In the genomic region with DNA sequence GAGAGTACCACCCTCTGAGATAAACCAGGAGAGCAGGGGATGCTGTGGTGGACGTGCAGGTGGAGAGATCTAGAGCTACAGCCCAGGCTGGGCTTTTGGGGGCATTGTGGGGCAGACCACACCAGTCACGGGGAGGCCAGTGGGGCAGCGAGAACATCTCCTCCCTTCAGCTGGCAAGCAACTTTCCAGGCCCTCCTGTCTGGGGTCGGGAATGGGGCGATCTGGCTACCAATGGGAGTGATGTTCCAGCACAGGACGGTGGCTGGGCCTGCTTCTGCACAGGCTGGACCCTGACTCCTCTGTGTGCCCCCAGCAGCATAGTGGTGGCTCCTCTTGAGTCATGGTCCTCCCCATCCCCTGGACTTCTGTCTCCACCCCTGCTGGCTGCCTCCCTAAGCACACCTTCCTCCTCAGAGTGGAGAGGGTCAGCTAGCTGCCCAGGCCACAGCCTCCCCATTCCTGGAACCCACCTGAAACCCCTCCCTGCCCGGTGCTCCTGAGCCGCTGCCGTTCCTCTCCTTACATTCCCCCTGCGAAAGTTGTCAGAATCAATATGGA, we compare ENCODE assay signal across 29 cellular contexts. TPM values are rescaled to one million over a fixed set of nuclear protein-coding genes. Genes with fewer than 3 reads are reported as not detected.
A peak's percentile ranks its signal among the peaks of the same experiment; 100 is the strongest.
DNase-seq lines count a peak whose midpoint lies in the region; ATAC-seq, FAIRE-seq and TF ChIP-seq lines count a peak whose summit lies in the region.
"Had no signal": no experiment of that assay in that cellular context is flagged by ENCODE, and none has a peak within 500 bp of the region (broad histone marks: within the 10 kb centered on the region; RNA-seq: fewer than 3 reads in every experiment).

No MANE protein-coding gene starts in this region.

- H2BK120ac ChIP-seq in H9 (ENCODE audit: low read depth, low read length, poor library complexity, severe bottlenecking) (no peak overlapping the region), neuronal stem cell (ENCODE audit: low read depth, low read length) (no peak overlapping the region)

- no peak overlapping the region for H3K4ac ChIP-seq in H9 (ENCODE audit: low read depth, low read length)
- H3K4ac ChIP-seq in neuronal stem cell (ENCODE audit: low read length): no peak overlapping the region

- H3K4me1 Mint-ChIP-seq in H9: no peaks in the 10 kb centered on the region
- H3K4me1 Mint-ChIP-seq: endodermal cell had no signal

- no peaks in the 10 kb centered on the region for H3K9me3 Mint-ChIP-seq in H9
- H3K9me3 Mint-ChIP-seq: endodermal cell; naive thymus-derived CD8-positive, alpha-beta T cell had no signal

- H4K8ac ChIP-seq in H9 (replicated peaks; ENCODE audit: insufficient read length, low read depth, low read length): no peak overlapping the region
- H4K8ac ChIP-seq in neuronal stem cell (ENCODE audit: low read depth, low read length): no peak overlapping the region

- FAIRE-seq in A549 (lab: Jason Lieb, UNC) (no peak), K562 (lab: Jason Lieb, UNC) (no peak)
- FAIRE-seq: frontal cortex, TTC549 had no signal

- H3K4me2 ChIP-seq in A549 (no peak overlapping the region), H9 (ENCODE audit: insufficient read depth, insufficient read length, low read length) (no peak overlapping the region), K562 (ENCODE audit: insufficient read depth, low read length) (no peak overlapping the region), neuronal stem cell (ENCODE audit: insufficient read depth, low read length, poor library complexity, severe bottlenecking) (no peak overlapping the region), Karpas-422 (ENCODE audit: low read depth, low read length, poor library complexity, severe bottlenecking) (no peak overlapping the region)
- H3K4me2 ChIP-seq: hepatocyte had no signal

- no TSS peak for BruUV-seq in K562 (replicated peaks; lab: Mats Ljungman, UMichigan)

- POLR2A ChIA-PET in A549 (lab: Yijun Ruan, JAX) (no interaction called here), K562 (lab: Yijun Ruan, JAX) (interaction anchor here (0.6 to 1.0 kb wide), 4 partner anchors 33 to 870 kb away, joined by 3 read pairs; no protein-coding TSS in a partner anchor)

- no peaks in the 10 kb centered on the region for H3K9me2 ChIP-seq in Karpas-422 (replicated peaks; ENCODE audit: insufficient read depth, low read length)

- H4K5ac ChIP-seq in H9 (ENCODE audit: insufficient read length, low read depth, low read length): no peak overlapping the region

- ATAC-seq in A549: peak; percentile 17 to 28; a peak in 3 of 6 replicates
- peak; percentile 43 for ATAC-seq in K562
- no peak for ATAC-seq in HG02678 (IDR thresholded peaks at IDR 0.05; ENCODE audit: unreplicated experiment)
- ATAC-seq: HCT116; left lobe of liver; naive thymus-derived CD8-positive, alpha-beta T cell; Panc1 had no signal

- H3K4me3 Mint-ChIP-seq in H9: no peak overlapping the region
- H3K4me3 Mint-ChIP-seq: endodermal cell; naive thymus-derived CD8-positive, alpha-beta T cell had no signal

- H3K27me3 ChIP-seq in H9 (ENCODE audit: insufficient read depth, low read length): no peaks in the 10 kb centered on the region
- H3K27me3 ChIP-seq in K562 (ENCODE audit: control insufficient read depth in 2 of 2, insufficient read depth in 2 of 2, low read length in 2 of 2): no peaks in the 10 kb centered on the region
- no peaks in the 10 kb centered on the region for H3K27me3 ChIP-seq in neuronal stem cell (ENCODE audit: control insufficient read depth in 3 of 3, insufficient read depth in 3 of 3, low read depth in 1 of 3, low read length in 3 of 3)
- no peaks in the 10 kb centered on the region for H3K27me3 ChIP-seq in Karpas-422 (ENCODE audit: low read length)
- H3K27me3 ChIP-seq: colonic mucosa, esophagus squamous epithelium, hepatocyte, sigmoid colon, SJCRH30 had no signal

- no peak overlapping the region for H2BK20ac ChIP-seq in H9 (ENCODE audit: low read depth, low read length, poor library complexity, severe bottlenecking)

- H2BK5ac ChIP-seq in H9 (ENCODE audit: insufficient read length, low read length) (no peak overlapping the region), neuronal stem cell (ENCODE audit: low read length) (no peak overlapping the region)

- in situ Hi-C loops in K562 (cut with MboI): no loop called here

- no peak for DNase-seq in A549 (ENCODE audit: low read depth in 1 of 2, low spot score in 1 of 2)
- no peak for DNase-seq in H9
- no peak for DNase-seq in K562 (ENCODE audit: extremely low read depth in 1 of 4, low spot score in 3 of 4)
- no peak for DNase-seq in neuronal stem cell (ENCODE audit: low spot score)
- no peak for DNase-seq in Karpas-422
- no peak for DNase-seq in NCI-H2029 (lab: John Stamatoyannopoulos, UW)
- no peak for DNase-seq in NCI-H82 treated with DMSO at 0.1 percent for 48 hours (lab: John Stamatoyannopoulos, UW; ENCODE audit: unreplicated experiment)
- DNase-seq: activated CD4-positive, alpha-beta T cell treated with anti-CD3 and anti-CD28 coated beads for 1 hour; activated T-cell treated with anti-CD3 and anti-CD28 coated beads, Interleukin-2, amount 50 U/mL, for 1 hour; amniotic stem cell; colonic mucosa; endodermal cell; esophagus squamous epithelium; naive thymus-derived CD8-positive, alpha-beta T cell; NCI-H1436 treated with DMSO at 0.1 percent for 48 hours; NCI-H524; NK-92 treated with Interleukin-12 subunit alpha and Interleukin-12 subunit beta, amount 100 ng/mL, for 24 hours; sigmoid colon; SJCRH30; stimulated activated CD4-positive, alpha-beta T cell treated with anti-CD3 and anti-CD28 coated beads, Interleukin-15, amount 100 ng/mL, for 24 hours; T-helper 1 cell had no signal

- H3K9me3 ChIP-seq in A549 (no peaks in the 10 kb centered on the region), H9 (ENCODE audit: control insufficient read depth, low read depth, low read length) (no peaks in the 10 kb centered on the region), K562 (replicated peaks; ENCODE audit: control insufficient read depth, insufficient read depth, low read depth, low read length) (no peaks in the 10 kb centered on the region), neuronal stem cell (replicated peaks in 1 of 2; ENCODE audit: control insufficient read depth in 2 of 2, insufficient read depth in 1 of 2, low read depth in 1 of 2, low read length in 2 of 2) (peaks cover 0 to 2% of the 10 kb centered on the region in 2 donors), Karpas-422 (ENCODE audit: low read length) (no peaks in the 10 kb centered on the region)
- H3K9me3 ChIP-seq: colonic mucosa, esophagus squamous epithelium, sigmoid colon, SJCRH30 had no signal

- no peaks in the 10 kb centered on the region for H3K36me3 ChIP-seq in K562 (ENCODE audit: control insufficient read depth, insufficient read depth, low read length)
- no peaks in the 10 kb centered on the region for H3K36me3 ChIP-seq in neuronal stem cell (replicated peaks in 1 of 2; ENCODE audit: control insufficient read depth in 2 of 2, insufficient read depth in 2 of 2, low read length in 2 of 2)
- no peaks in the 10 kb centered on the region for H3K36me3 ChIP-seq in Karpas-422 (ENCODE audit: insufficient read depth, low read length)
- H3K36me3 ChIP-seq: colonic mucosa, SJCRH30 had no signal

- peak overlapping the region; percentile 62 for H3K14ac ChIP-seq in H9 (ENCODE audit: insufficient read depth, low read length)
- no peak overlapping the region for H3K14ac ChIP-seq in neuronal stem cell (ENCODE audit: low read length)

- H2BK12ac ChIP-seq in H9 (ENCODE audit: insufficient read length, low read depth, low read length): no peak overlapping the region
- H2BK12ac ChIP-seq in neuronal stem cell (ENCODE audit: low read length): no peak overlapping the region

- H2BK15ac ChIP-seq in H9 (ENCODE audit: low read depth, low read length) (no peak overlapping the region), neuronal stem cell (ENCODE audit: low read length) (no peak overlapping the region)

- H2AFZ ChIP-seq in H9 (ENCODE audit: low read length) (no peak overlapping the region), K562 (ENCODE audit: low read depth, low read length) (no peak overlapping the region), neuronal stem cell (ENCODE audit: low read length) (peak overlapping the region; percentile 32), Karpas-422 (ENCODE audit: low read length) (no peak overlapping the region)
- H2AFZ ChIP-seq: hepatocyte had no signal

- no peak for TF ChIP-seq CTCF in A549 (IDR thresholded peaks at IDR 0.05)
- TF ChIP-seq CTCF in H9 (conservative IDR thresholded peaks at IDR 0.05): no peak
- TF ChIP-seq CTCF in K562 (IDR thresholded peaks at IDR 0.05 in 2 of 3, conservative IDR thresholded peaks at IDR 0.05 in 1 of 3; ENCODE audit: insufficient read depth in 2 of 3, low read depth in 1 of 3, low read length in 3 of 3): no peak

- intact Hi-C loops in K562 (cut with micrococcal nuclease): no loop called here

- WGBS in A549 (ENCODE audit: missing lambda C conversion rate): 84% methylated on average over 9 of the region's 10 CpGs
- no CpG with 5 or more reads among the region's 10 CpGs for WGBS in H9 (ENCODE audit: extremely low coverage, insufficient read length, low lambda C conversion rate)
- WGBS in K562 (ENCODE audit: insufficient coverage, low coverage, missing lambda C conversion rate): 27% methylated on average over 10 of the region's 10 CpGs
- WGBS in neuronal stem cell (ENCODE audit: extremely low coverage in 2 of 2, insufficient read length in 2 of 2, insufficient replicate concordance in 1 of 2), 2 donors: no CpG with 5 or more reads among the region's 10 CpGs

- H3K9me1 ChIP-seq in K562 (ENCODE audit: control insufficient read depth, insufficient read depth, low read length): no peaks in the 10 kb centered on the region

- H3K56ac ChIP-seq in H9 (ENCODE audit: insufficient read length, low read depth, low read length): no peak overlapping the region

- TF ChIP-seq RAD21 in A549 (conservative IDR thresholded peaks at IDR 0.05 in 1 of 2, IDR thresholded peaks at IDR 0.05 in 1 of 2) (no peak), K562 (CRISPR knock-in tag; conservative IDR thresholded peaks at IDR 0.05 in 1 of 2, IDR thresholded peaks at IDR 0.05 in 1 of 2) (no peak)

- H4K20me1 ChIP-seq in H9 (ENCODE audit: control insufficient read depth, insufficient read depth, insufficient read length): no peaks in the 10 kb centered on the region
- no peaks in the 10 kb centered on the region for H4K20me1 ChIP-seq in K562 (replicated peaks; ENCODE audit: control insufficient read depth, insufficient read depth, low read length)
- H4K20me1 ChIP-seq in Karpas-422 (ENCODE audit: insufficient read depth, low read depth, low read length): no peaks in the 10 kb centered on the region

- H3K23me2 ChIP-seq in H9 (ENCODE audit: insufficient read length, low read depth, low read length, poor library complexity, severe bottlenecking): no peaks in the 10 kb centered on the region

- no peak overlapping the region for H3K4me3 ChIP-seq in A549
- no peak overlapping the region for H3K4me3 ChIP-seq in K562
- no peak overlapping the region for H3K4me3 ChIP-seq in neuronal stem cell (ENCODE audit: low read length in 2 of 2)
- H3K4me3 ChIP-seq in Karpas-422 (ENCODE audit: low read length): no peak overlapping the region
- H3K4me3 ChIP-seq: colonic mucosa, esophagus squamous epithelium, hepatocyte, sigmoid colon, SJCRH30 had no signal

- H3K23ac ChIP-seq in H9 (ENCODE audit: insufficient read length, low read depth, low read length) (no peak overlapping the region), neuronal stem cell (ENCODE audit: low read depth, low read length, poor library complexity) (no peak overlapping the region)

- CTCF ChIA-PET in A549 (lab: Yijun Ruan, JAX) (interaction anchor here (1.0 to 3.6 kb wide), 5 partner anchors 10 to 83 kb away, joined by 3 to 13 read pairs (median 4); a partner anchor contains a TSS), K562 (lab: Yijun Ruan, JAX; ENCODE audit: low intra/inter-chr PET ratio) (no interaction called here)

- H3K79me2 ChIP-seq in H9 (ENCODE audit: insufficient read depth, low read length) (no peaks in the 10 kb centered on the region), K562 (ENCODE audit: control insufficient read depth, insufficient read depth, low read length) (no peaks in the 10 kb centered on the region), Karpas-422 (ENCODE audit: low read length) (no peaks in the 10 kb centered on the region)
- H3K79me2 ChIP-seq: hepatocyte had no signal

- H4K91ac ChIP-seq in H9 (ENCODE audit: insufficient read length, low read depth, low read length): no peak overlapping the region
- no peak overlapping the region for H4K91ac ChIP-seq in neuronal stem cell (ENCODE audit: low read depth, low read length, poor library complexity)

- H3K79me1 ChIP-seq in H9 (ENCODE audit: insufficient read depth, low read depth, low read length, poor library complexity, severe bottlenecking): no peaks in the 10 kb centered on the region
- no peaks in the 10 kb centered on the region for H3K79me1 ChIP-seq in neuronal stem cell (ENCODE audit: low read depth, low read length)

- peak overlapping the region in 1 of 3 experiments; percentile 49; a peak in 1 of 7 replicates for H3K27ac Mint-ChIP-seq in H9
- H3K27ac Mint-ChIP-seq: endodermal cell had no signal

- H3K4me1 ChIP-seq in A549 (no peaks in the 10 kb centered on the region), H9 (ENCODE audit: insufficient read depth, low read length) (no peaks in the 10 kb centered on the region), K562 (replicated peaks in 1 of 2; ENCODE audit: control insufficient read depth in 2 of 2, insufficient read depth in 2 of 2, low read length in 2 of 2) (peaks cover under 1 to 3% of the 10 kb centered on the region in 2 experiments; a peak in 2 of 5 replicates), neuronal stem cell (ENCODE audit: control insufficient read depth in 2 of 2, insufficient read depth in 1 of 2, low read depth in 1 of 2, low read length in 2 of 2) (peaks cover 0 to 7% of the 10 kb centered on the region in 2 donors), Karpas-422 (ENCODE audit: low read length) (no peaks in the 10 kb centered on the region)
- H3K4me1 ChIP-seq: colonic mucosa, sigmoid colon, SJCRH30 had no signal

- no peak overlapping the region for H2AK5ac ChIP-seq in H9 (ENCODE audit: insufficient read length, low read length)
- peak overlapping the region; percentile 71 for H2AK5ac ChIP-seq in neuronal stem cell (ENCODE audit: low read depth, low read length)

- TF ChIP-seq EP300 in A549 (IDR thresholded peaks at IDR 0.05) (no peak), K562 (IDR thresholded peaks at IDR 0.05; ENCODE audit: low read length) (no peak)

- H3K27ac ChIP-seq in A549 (no peak overlapping the region; a peak in 1 of 6 replicates), H9 (ENCODE audit: insufficient read length, low read depth, low read length) (no peak overlapping the region), K562 (ENCODE audit: extremely low read depth, low read depth, low read length) (no peak overlapping the region), neuronal stem cell (replicated peaks; ENCODE audit: low read length) (no peak overlapping the region), Karpas-422 (ENCODE audit: low read length) (no peak overlapping the region)
- H3K27ac ChIP-seq: C4-2B, colonic mucosa, esophagus squamous epithelium, hepatocyte, sigmoid colon, SJCRH30 had no signal

- no peaks in the 10 kb centered on the region; the same call in 1 of the 2 replicates for H3K27me3 Mint-ChIP-seq in H9 (ENCODE audit: low read depth)
- H3K27me3 Mint-ChIP-seq: naive thymus-derived CD8-positive, alpha-beta T cell had no signal

- no peak overlapping the region for H3T11ph ChIP-seq in H9 (ENCODE audit: low read length)

- no peak overlapping the region for H3K9ac ChIP-seq in H9 (ENCODE audit: extremely low read depth, insufficient read length, low read length)
- peak overlapping the region in 1 of 2 experiments; percentile 74; a peak in 2 of 4 replicates for H3K9ac ChIP-seq in K562 (ENCODE audit: insufficient read depth in 1 of 2, low read depth in 2 of 2, low read length in 2 of 2)
- H3K9ac ChIP-seq in neuronal stem cell (ENCODE audit: low read depth, low read length, poor library complexity): no peak overlapping the region
- H3K9ac ChIP-seq in Karpas-422 (ENCODE audit: low read length): no peak overlapping the region

- H3K18ac ChIP-seq in H9 (ENCODE audit: insufficient read length, low read depth, low read length): no peak overlapping the region
- H3K18ac ChIP-seq in neuronal stem cell (ENCODE audit: low read length): peak overlapping the region; percentile 76

- H3K36me3 Mint-ChIP-seq in H9 (ENCODE audit: insufficient read depth in 1 of 3, low read depth in 3 of 3): no peaks in the 10 kb centered on the region

- TF ChIP-seq POLR2A in A549 (IDR thresholded peaks at IDR 0.05; ENCODE audit: low read length) (no peak), K562 (conservative IDR thresholded peaks at IDR 0.05) (no peak)

RNA-seq across cellular contexts. Expression of a gene that starts 16.1 kb away (rescaled TPM):
- polyA plus RNA-seq in A549 (2011; rRNA removed) (12.5 and 15.3 TPM in 2 replicates), A549 (2017; fragmentation: RNase III; extraction: RNeasy Plus Mini Kit Qiagen cat#74134 plus additional on column Dnase treatment) (7.8 to 9.1 TPM (median 7.9 TPM) in 3 replicates), K562 (2011; rRNA removed) (3.6 and 4.4 TPM in 2 replicates), K562 (2014; fragmentation: Illumina TruSeq; extraction: Trizol) (3.2 and 3.8 TPM in 2 replicates), K562 (2014; fragmentation: Nextera tagmentation; extraction: Ambion mirVana) (1 to 10 TPM in 1 of 2 experiments, under 1 TPM in 1; 0.42 to 1.0 TPM), K562 (2014; rRNA removed) (2.7 and 2.9 TPM in 2 replicates)
- polyA plus RNA-seq in A549 (2012; cell fraction: cytosol; rRNA removed): 6.9 and 9.6 TPM in 2 replicates
- 8.7 and 12.0 TPM in 2 replicates for polyA plus RNA-seq in A549 (2012; cell fraction: nucleus; rRNA removed)
- 11.3 and 13.5 TPM in 2 replicates for polyA minus RNA-seq in A549 (2011; rRNA and poly(A)+ RNA removed)
- total RNA-seq in H9 (2021) (0.37 and 0.61 TPM in 2 replicates), K562 (2014; rRNA removed) (2.5 and 4.7 TPM in 2 replicates), K562 (2014; rRNA removed; fragmentation: Illumina TruSeq; extraction: Trizol) (2.7 TPM in 2 replicates), K562 (2015; rRNA removed; fragmentation: Illumina TruSeq; extraction: Trizol) (1.7 and 1.8 TPM in 2 replicates), K562 (2021) (3.1 and 3.2 TPM in 2 replicates)
- total RNA-seq in K562 (2011; cell fraction: chromatin; rRNA removed; ENCODE audit: low replicate concordance): 3.6 and 5.6 TPM in 2 replicates
- 3.4 and 4.5 TPM in 2 replicates for total RNA-seq in K562 (2011; cell fraction: nucleolus; rRNA removed)
- 3.7 and 4.1 TPM in 2 replicates for total RNA-seq in K562 (2011; cell fraction: nucleoplasm; rRNA removed)
- 4.2 and 5.7 TPM in 2 replicates for polyA plus RNA-seq in K562 (2011; cell fraction: cytosol; rRNA removed)
- 1.3 and 1.9 TPM in 2 replicates for polyA plus RNA-seq in K562 (2011; cell fraction: nucleus; rRNA removed)
- 1.8 and 2.8 TPM in 2 replicates for polyA plus RNA-seq in K562 (2012)
- 2.3 and 3.5 TPM in 2 replicates for polyA minus RNA-seq in K562 (2011; rRNA and poly(A)+ RNA removed)
- polyA minus RNA-seq in K562 (2011; cell fraction: cytosol; rRNA and poly(A)+ RNA removed): 1.9 and 3.1 TPM in 2 replicates
- 1.1 and 1.2 TPM in 2 replicates for polyA minus RNA-seq in K562 (2011; cell fraction: nucleus; rRNA and poly(A)+ RNA removed)
- 0.45 TPM for polyA plus RNA-seq in neuronal stem cell (2013, experiment 1 of 2)
- 0.54 TPM for polyA plus RNA-seq in neuronal stem cell (2013, experiment 2 of 2)
- total RNA-seq in Karpas-422 (2014; rRNA removed; shearing (Covaris generic); ENCODE audit: low replicate concordance): 0.04 TPM in 1 of 2 replicates, not detected in the other

RNA-seq across cellular contexts. Expression of a gene that starts 39.2 kb away (rescaled TPM):
- polyA plus RNA-seq in A549 (2011; rRNA removed): 19.7 and 23.8 TPM in 2 replicates
- 7.1 and 9.1 TPM in 2 replicates for polyA plus RNA-seq in A549 (2012; cell fraction: cytosol; rRNA removed)
- 7.2 and 14.4 TPM in 2 replicates for polyA plus RNA-seq in A549 (2012; cell fraction: nucleus; rRNA removed)
- 40.7 to 41.4 TPM (median 41.2 TPM) in 3 replicates for polyA plus RNA-seq in A549 (2017; fragmentation: RNase III; extraction: RNeasy Plus Mini Kit Qiagen cat#74134 plus additional on column Dnase treatment)
- polyA minus RNA-seq in A549 (2011; rRNA and poly(A)+ RNA removed): 20.6 and 24.7 TPM in 2 replicates
- total RNA-seq in H9 (2021): 62.2 and 64.4 TPM in 2 replicates
- total RNA-seq in K562 (2011; cell fraction: chromatin; rRNA removed; ENCODE audit: low replicate concordance): 75.2 and 83.6 TPM in 2 replicates
- 45.5 and 50.2 TPM in 2 replicates for total RNA-seq in K562 (2011; cell fraction: nucleolus; rRNA removed)
- total RNA-seq in K562 (2011; cell fraction: nucleoplasm; rRNA removed): 91.8 and 160 TPM in 2 replicates
- 73.9 and 82.2 TPM in 2 replicates for total RNA-seq in K562 (2014; rRNA removed)
- total RNA-seq in K562 (2014; rRNA removed; fragmentation: Illumina TruSeq; extraction: Trizol): 109 and 120 TPM in 2 replicates
- 90.5 and 91.1 TPM in 2 replicates for total RNA-seq in K562 (2015; rRNA removed; fragmentation: Illumina TruSeq; extraction: Trizol)
- total RNA-seq in K562 (2021): 79.4 and 93.6 TPM in 2 replicates
- 49.8 and 55.3 TPM in 2 replicates for polyA plus RNA-seq in K562 (2011; rRNA removed)
- 19.7 and 34.1 TPM in 2 replicates for polyA plus RNA-seq in K562 (2011; cell fraction: cytosol; rRNA removed)
- polyA plus RNA-seq in K562 (2011; cell fraction: nucleus; rRNA removed): 35.5 and 39.4 TPM in 2 replicates
- 78.7 and 123 TPM in 2 replicates for polyA plus RNA-seq in K562 (2012)
- polyA plus RNA-seq in K562 (2014; fragmentation: Illumina TruSeq; extraction: Trizol): 73.5 and 84.1 TPM in 2 replicates
- polyA plus RNA-seq in K562 (2014; fragmentation: Nextera tagmentation; extraction: Ambion mirVana): 10 to 100 TPM; 16.3 to 22.7 TPM
- 58.7 and 74.2 TPM in 2 replicates for polyA plus RNA-seq in K562 (2014; rRNA removed)
- 70.6 and 72.7 TPM in 2 replicates for polyA minus RNA-seq in K562 (2011; rRNA and poly(A)+ RNA removed)
- polyA minus RNA-seq in K562 (2011; cell fraction: cytosol; rRNA and poly(A)+ RNA removed): 22.2 and 30.4 TPM in 2 replicates
- 11.8 and 13.1 TPM in 2 replicates for polyA minus RNA-seq in K562 (2011; cell fraction: nucleus; rRNA and poly(A)+ RNA removed)
- 46.6 TPM for polyA plus RNA-seq in neuronal stem cell (2013, experiment 1 of 2)
- polyA plus RNA-seq in neuronal stem cell (2013, experiment 2 of 2): 47.3 TPM
- 77.7 and 81.9 TPM in 2 replicates for total RNA-seq in Karpas-422 (2014; rRNA removed; shearing (Covaris generic); ENCODE audit: low replicate concordance)
